In the genomic region with DNA sequence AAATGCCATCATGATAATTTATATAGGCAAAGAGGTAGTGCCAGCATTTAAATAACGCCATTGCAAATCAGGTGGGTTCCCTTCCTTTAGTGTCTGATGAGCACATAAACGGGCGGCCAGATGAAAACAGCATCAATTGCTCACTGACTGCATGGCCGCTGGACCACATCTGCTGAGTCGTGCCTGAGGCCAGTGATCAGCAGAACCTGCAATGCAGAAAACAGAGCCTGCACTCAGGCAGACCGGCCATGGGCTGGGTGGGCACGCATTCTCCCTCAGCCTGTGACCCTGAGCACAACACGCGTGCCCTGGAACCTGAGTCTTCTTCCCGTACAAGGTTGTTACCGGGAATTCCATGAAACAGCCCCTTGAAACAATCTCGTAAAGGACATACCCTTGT, we compare ENCODE assay signal across 28 cellular contexts.
"Had no signal": no experiment of that assay in that cellular context is flagged by ENCODE, and none has a peak within 500 bp of the region (broad histone marks: within the 10 kb centered on the region; RNA-seq: fewer than 3 reads in every experiment).

No MANE protein-coding gene starts in this region.

- H3K9me3 ChIP-seq: esophagus muscularis mucosa, psoas muscle, suprapubic skin, tibial artery had no signal

- H3K4me3 ChIP-seq: esophagus muscularis mucosa, heart right ventricle, psoas muscle, smooth muscle cell, suprapubic skin, tibial artery had no signal

- H3K36me3 ChIP-seq: esophagus muscularis mucosa, heart right ventricle, suprapubic skin, tibial artery had no signal

- H3K4me1 ChIP-seq: esophagus muscularis mucosa, heart right ventricle, parathyroid adenoma, psoas muscle, tibial artery had no signal

- H3K27ac Mint-ChIP-seq: activated naive CD4-positive, alpha-beta T cell treated with anti-CD3 and anti-CD28 coated beads, Interleukin-2, amount 50 U/mL, for 72 hours; activated T-helper 2 cell treated with anti-CD3 and anti-CD28 coated beads, Interferon-gamma antibody, Interleukin-2, Interleukin-4, amounts not matched to agents 10 μg/mL and 5 μg/mL and 100 μg/mL, durations not matched to agents 14 hours and 24 hours and 36 hours; naive thymus-derived CD8-positive, alpha-beta T cell; stimulated activated memory B cell treated with anti-CD40 and anti-IgM and Interleukin-4, amounts not matched to agents 10 μg/mL and 1 μg/mL and 100 μg/mL, for 72 hours; T-helper 2 cell treated with Interferon-gamma antibody and Interleukin-4, amounts not matched to agents 5 μg/mL and 100 μg/mL, for 36 hours had no signal

- H3K4me2 ChIP-seq: smooth muscle cell had no signal

- H3K36me3 Mint-ChIP-seq: activated naive CD4-positive, alpha-beta T cell treated with anti-CD3 and anti-CD28 coated beads, Interleukin-2, amount 50 U/mL, for 72 hours; naive thymus-derived CD8-positive, alpha-beta T cell; stimulated activated memory B cell treated with anti-CD40 and anti-IgM and Interleukin-4, amounts not matched to agents 10 μg/mL and 1 μg/mL and 100 μg/mL, for 72 hours had no signal

- H3K27me3 ChIP-seq: esophagus muscularis mucosa, heart right ventricle, suprapubic skin, tibial artery had no signal

- DNase-seq: activated CD4-positive, alpha-beta T cell treated with anti-CD3 and anti-CD28 coated beads for 4 hours; activated CD4-positive, alpha-beta T cell treated with anti-CD3 and anti-CD28 coated beads, Interleukin-2, amount 50 U/mL, for 4 hours; activated T-cell treated with anti-CD3 and anti-CD28 coated beads, Interleukin-2, amount 50 U/mL, for 4 hours; anterior cingulate cortex; dermis blood vessel endothelial cell; effector CD4-positive, alpha-beta T cell; heart right ventricle; left cardiac atrium; midbrain; naive thymus-derived CD8-positive, alpha-beta T cell; occipital lobe; psoas muscle; stimulated activated CD4-positive, alpha-beta T cell treated with anti-CD3 and anti-CD28 coated beads, Interleukin-1b, Interleukin-23, amount 100 ng/mL, for 48 hours; stimulated activated CD4-positive, alpha-beta T cell treated with anti-CD3 and anti-CD28 coated beads, Interleukin-4, amount 100 ng/mL, for 4 hours; stimulated activated CD8-positive, alpha-beta memory T cell treated with anti-CD3 and anti-CD28 coated beads, Interleukin-4, amount 100 ng/mL, for 48 hours; T-helper 1 cell; tibial artery had no signal

- H3K27me3 Mint-ChIP-seq: stimulated activated memory B cell treated with anti-CD40 and anti-IgM and Interleukin-4, amounts not matched to agents 10 μg/mL and 1 μg/mL and 100 μg/mL, for 72 hours had no signal

- ATAC-seq: activated naive CD4-positive, alpha-beta T cell treated with anti-CD3 and anti-CD28 coated beads, Interleukin-2, amount 50 U/mL, for 72 hours; activated T-cell treated with anti-CD3 and anti-CD28 coated beads, Interleukin-2, amount 50 U/mL, for 4 hours; heart right ventricle; left cardiac atrium; naive thymus-derived CD8-positive, alpha-beta T cell; psoas muscle; stimulated activated memory B cell treated with anti-CD40 and anti-IgM and Interleukin-4, amounts not matched to agents 10 μg/mL and 1 μg/mL and 100 μg/mL, for 72 hours had no signal

- H3K9me3 Mint-ChIP-seq: activated naive CD4-positive, alpha-beta T cell treated with anti-CD3 and anti-CD28 coated beads, Interleukin-2, amount 50 U/mL, for 72 hours; activated T-cell treated with anti-CD3 and anti-CD28 coated beads, Interleukin-2, amount 50 U/mL, for 4 hours; activated T-helper 2 cell treated with anti-CD3 and anti-CD28 coated beads, Interferon-gamma antibody, Interleukin-2, Interleukin-4, amounts not matched to agents 10 μg/mL and 5 μg/mL and 100 μg/mL, durations not matched to agents 14 hours and 24 hours and 36 hours; central memory CD8-positive, alpha-beta T cell; neural crest cell; stimulated activated memory B cell treated with anti-CD40 and anti-IgM and Interleukin-4, amounts not matched to agents 10 μg/mL and 1 μg/mL and 100 μg/mL, for 72 hours; T-helper 2 cell treated with Interferon-gamma antibody and Interleukin-4, amounts not matched to agents 5 μg/mL and 100 μg/mL, for 36 hours had no signal

- H3K4me1 Mint-ChIP-seq: central memory CD8-positive, alpha-beta T cell; naive thymus-derived CD8-positive, alpha-beta T cell; stimulated activated memory B cell treated with anti-CD40 and anti-IgM and Interleukin-4, amounts not matched to agents 10 μg/mL and 1 μg/mL and 100 μg/mL, for 72 hours had no signal

- H3K9ac ChIP-seq: parathyroid adenoma had no signal

- H3K27ac ChIP-seq: esophagus muscularis mucosa, heart right ventricle, parathyroid adenoma, psoas muscle, suprapubic skin, tibial artery, VCaP had no signal

- H3K4me3 Mint-ChIP-seq: activated T-cell treated with anti-CD3 and anti-CD28 coated beads, Interleukin-2, amount 50 U/mL, for 4 hours; central memory CD8-positive, alpha-beta T cell; naive thymus-derived CD8-positive, alpha-beta T cell; neural crest cell; stimulated activated memory B cell treated with anti-CD40 and anti-IgM and Interleukin-4, amounts not matched to agents 10 μg/mL and 1 μg/mL and 100 μg/mL, for 72 hours; T-helper 2 cell treated with Interferon-gamma antibody and Interleukin-4, amounts not matched to agents 5 μg/mL and 100 μg/mL, for 36 hours had no signal
